ENCODE assay signal across 8 cellular contexts in genomic region chr13:26062853-26063444, GRCh38. TPM values are rescaled to one million over a fixed set of nuclear protein-coding genes. Genes with fewer than 3 reads are reported as not detected.
A peak's percentile ranks its signal among the peaks of the same experiment; 100 is the strongest.
DNase-seq lines count a peak whose midpoint lies in the region; ATAC-seq and TF ChIP-seq lines count a peak whose summit lies in the region.

No MANE protein-coding gene starts in this region.

- no peak overlapping the region for H3K23ac ChIP-seq in IMR-90 (ENCODE audit: low read depth, low read length)

- no peak overlapping the region for H3K56ac ChIP-seq in IMR-90 (ENCODE audit: extremely low read depth, insufficient read depth, low read length)

- H3K9me3 ChIP-seq in IMR-90 (ENCODE audit: control insufficient read depth, insufficient read depth, low read length) = no peaks in the 10 kb centered on the region
- no peaks in the 10 kb centered on the region for H3K9me3 ChIP-seq in PC-3 (ENCODE audit: low read length)
- H3K9me3 ChIP-seq in body of pancreas = no peaks in the 10 kb centered on the region
- H3K9me3 ChIP-seq in thyroid gland = no peaks in the 10 kb centered on the region

- no peak overlapping the region for H2AK5ac ChIP-seq in IMR-90 (ENCODE audit: low read depth, low read length)

- H2AFZ ChIP-seq in IMR-90 (replicated peaks; ENCODE audit: low read length, poor library complexity) (no peak overlapping the region), PC-3 (ENCODE audit: low read length) (no peak overlapping the region)

- H3F3A ChIP-seq in PC-3 (ENCODE audit: low read length, unreplicated experiment) = no peaks in the 10 kb centered on the region

- BruUV-seq in IMR-90 (replicated peaks; lab: Mats Ljungman, UMichigan) = no TSS peak
- no TSS peak for BruUV-seq in PC-3 (replicated peaks; lab: Mats Ljungman, UMichigan)

- in situ Hi-C loops in IMR-90 (cut with MboI; ENCODE audit: low sequenced_read_pairs) = loop anchor here (10.0 kb wide), 1 partner anchor 228 kb away; no protein-coding TSS in a partner anchor

- H3K9ac ChIP-seq in IMR-90 (ENCODE audit: low read depth, low read length) = no peak overlapping the region
- no peak overlapping the region; the same call in 1 of the 2 replicates for H3K9ac ChIP-seq in PC-3 (ENCODE audit: low read length)

- H3K18ac ChIP-seq in IMR-90 (ENCODE audit: low read depth, low read length) = no peak overlapping the region

- TF ChIP-seq RAD21 in IMR-90 (IDR thresholded peaks at IDR 0.05; ENCODE audit: low read length) = peak; percentile 52

- no peak overlapping the region for H4K8ac ChIP-seq in IMR-90 (ENCODE audit: low read depth in 2 of 2, low read length in 2 of 2)

- H3K9me1 ChIP-seq in IMR-90 (ENCODE audit: insufficient read depth, low read length) = no peaks in the 10 kb centered on the region

- intact Hi-C loops in IMR-90 (cut with micrococcal nuclease) = loop anchor here (1.0 to 5.0 kb wide), 2 partner anchors 81 to 489 kb away; no protein-coding TSS in a partner anchor
- intact Hi-C loops in PC-3 (cut with micrococcal nuclease) = loop anchor here (1.0 to 10.0 kb wide), 7 partner anchors 41 to 489 kb away; no protein-coding TSS in a partner anchor
- intact Hi-C loops in body of pancreas (cut with DNase I) = no loop called here
- intact Hi-C loops in thyroid gland (cut with DNase I) = loop anchor here (5.0 kb wide), 1 partner anchor 76 kb away; no protein-coding TSS in a partner anchor
- intact Hi-C loops in posterior vena cava (cut with DNase I) = loop anchor here in 1 of 2 donors (5.0 to 10.0 kb wide), 2 partner anchors 78 to 491 kb away; no protein-coding TSS in a partner anchor

- H3K4me1 ChIP-seq in IMR-90 (ENCODE audit: control insufficient read depth, insufficient read depth, low read length) (no peaks in the 10 kb centered on the region), PC-3 (ENCODE audit: insufficient read depth, low read length) (peaks cover 22% of the 10 kb centered on the region), body of pancreas (no peaks in the 10 kb centered on the region), thyroid gland (peaks cover 4 to 19% of the 10 kb centered on the region in 2 donors)

- no peak overlapping the region for H2BK5ac ChIP-seq in IMR-90 (ENCODE audit: low read depth, low read length, poor library complexity, severe bottlenecking)

- H3K4me3 ChIP-seq in IMR-90 (ENCODE audit: insufficient read depth, low read depth, low read length) (no peak overlapping the region), PC-3 (ENCODE audit: low read length) (no peak overlapping the region), body of pancreas (no peak overlapping the region), thyroid gland (replicated peaks in 1 of 3) (no peak overlapping the region)

- peak; percentile 50 for TF ChIP-seq CTCF in IMR-90 (conservative IDR thresholded peaks at IDR 0.05; ENCODE audit: low read depth, low read length)
- TF ChIP-seq CTCF in PC-3 (conservative IDR thresholded peaks at IDR 0.05; ENCODE audit: low read depth, low read length) = peak; percentile 90
- peak; percentile 24 to 83 (median 63) for TF ChIP-seq CTCF in body of pancreas (IDR thresholded peaks at IDR 0.05)
- TF ChIP-seq CTCF in thyroid gland (IDR thresholded peaks at IDR 0.05) = peak; percentile 46 to 87 (median 80)

- no peak overlapping the region for H2BK15ac ChIP-seq in IMR-90 (ENCODE audit: low read depth, low read length)

- H3K27me3 ChIP-seq in IMR-90 (ENCODE audit: control insufficient read depth, insufficient read depth, low read length) = no peaks in the 10 kb centered on the region; the same call in 1 of the 2 replicates
- H3K27me3 ChIP-seq in PC-3 (ENCODE audit: low read length) = no peaks in the 10 kb centered on the region
- no peaks in the 10 kb centered on the region for H3K27me3 ChIP-seq in body of pancreas
- H3K27me3 ChIP-seq in thyroid gland = no peaks in the 10 kb centered on the region

- H2AK9ac ChIP-seq in IMR-90 (replicated peaks; ENCODE audit: low read depth, low read length, poor library complexity) = no peak overlapping the region

- no peaks in the 10 kb centered on the region for H3K79me1 ChIP-seq in IMR-90 (ENCODE audit: low read depth in 1 of 2, low read length in 2 of 2)

- peak; percentile 71; the same call in 1 of the 2 replicates for ATAC-seq in IMR-90 (ENCODE audit: low read depth)
- ATAC-seq in PC-3 = peak; percentile 66
- peak; percentile 63 for ATAC-seq in body of pancreas
- no peak for ATAC-seq in GM21619 (IDR thresholded peaks at IDR 0.05; ENCODE audit: unreplicated experiment)

- H4K91ac ChIP-seq in IMR-90 (ENCODE audit: insufficient read depth, low read depth, low read length) = no peak overlapping the region

- dilution Hi-C loops in IMR-90 (cut with HindIII; ENCODE audit: low sequenced_read_pairs, unreplicated experiment) = no loop called here

- no peaks in the 10 kb centered on the region for H3K36me3 ChIP-seq in IMR-90 (ENCODE audit: control insufficient read depth, insufficient read depth, low read length)
- no peaks in the 10 kb centered on the region for H3K36me3 ChIP-seq in PC-3 (ENCODE audit: low read depth, low read length)
- H3K36me3 ChIP-seq in body of pancreas (replicated peaks in 1 of 2; ENCODE audit: insufficient read depth in 1 of 2, low read depth in 2 of 2) = no peaks in the 10 kb centered on the region
- no peaks in the 10 kb centered on the region for H3K36me3 ChIP-seq in thyroid gland

- no peak overlapping the region for H3K4ac ChIP-seq in IMR-90 (ENCODE audit: low read depth, low read length)

- CTCF ChIA-PET in IMR-90 (lab: Yijun Ruan, JAX) = no interaction called here
- CTCF ChIA-PET in PC-3 (lab: Charles Lee) = interaction anchor here (1.2 to 1.3 kb wide), 2 partner anchors 14 to 233 kb away, joined by 6 to 10 read pairs; no protein-coding TSS in a partner anchor

- H2BK20ac ChIP-seq in IMR-90 (ENCODE audit: low read depth, low read length) = no peak overlapping the region

- DNase-seq in DMS53 (lab: John Stamatoyannopoulos, UW) = peak; percentile 79
- DNase-seq in IMR-90 = peak; percentile 33
- peak; percentile 76 for DNase-seq in PC-3
- DNase-seq in body of pancreas = peak; percentile 25 to 55 (median 38)
- DNase-seq in iris pigment epithelial cell (ENCODE audit: low read depth) = peak; percentile 53
- peak; percentile 42 to 52 for DNase-seq in thyroid gland
- no peak for DNase-seq in posterior vena cava (ENCODE audit: low spot score)

- H4K20me1 ChIP-seq in IMR-90 (ENCODE audit: insufficient read depth, low read length) (no peaks in the 10 kb centered on the region), PC-3 (ENCODE audit: low read length) (no peaks in the 10 kb centered on the region)

- no peak overlapping the region for H3K14ac ChIP-seq in IMR-90 (replicated peaks; ENCODE audit: low read depth, low read length)

- H4K5ac ChIP-seq in IMR-90 (ENCODE audit: low read depth, low read length) = no peak overlapping the region

- TF ChIP-seq POLR2A in IMR-90 (IDR thresholded peaks at IDR 0.05; ENCODE audit: low read depth, low read length) = no peak
- no peak for TF ChIP-seq POLR2A in body of pancreas (IDR thresholded peaks at IDR 0.05)
- TF ChIP-seq POLR2A in thyroid gland (IDR thresholded peaks at IDR 0.05) = no peak

- no peak overlapping the region for H2BK120ac ChIP-seq in IMR-90 (ENCODE audit: low read depth, low read length)

- no CpG with 5 or more reads among the region's 5 CpGs for WGBS in IMR-90 (ENCODE audit: extremely low coverage in 2 of 2, insufficient read length in 1 of 2), 2 experiments
- 33 to 38% methylated on average over 5 of the region's 5 CpGs for WGBS in body of pancreas, 2 donors
- 54 to 56% methylated on average over 5 of the region's 5 CpGs for WGBS in thyroid gland, 2 donors

- no peaks in the 10 kb centered on the region for H3K9me2 ChIP-seq in PC-3 (replicated peaks; ENCODE audit: low read length)

- H3K27ac ChIP-seq in IMR-90 (ENCODE audit: insufficient read depth, low read length) (no peak overlapping the region), PC-3 (ENCODE audit: low read length) (0 out of 2 replicates have a peak overlapping the region, but pooled peaks have one; percentile 40), body of pancreas (no peak overlapping the region), thyroid gland (no peak overlapping the region)

- H3K4me2 ChIP-seq in IMR-90 (ENCODE audit: low read depth, low read length) = no peak overlapping the region
- H3K4me2 ChIP-seq in PC-3 (ENCODE audit: low read length) = peak overlapping the region; percentile 54

- no peaks in the 10 kb centered on the region for H3K79me2 ChIP-seq in PC-3 (ENCODE audit: low read length)

- POLR2A ChIA-PET in IMR-90 (lab: Charles Lee; ENCODE audit: unreplicated experiment) (no interaction called here), PC-3 (lab: Charles Lee; ENCODE audit: unreplicated experiment) (no interaction called here)

TF ChIP-seq in IMR-90, 13 proteins besides CTCF, POLR2A, EP300 and RAD21:
- TF ChIP-seq CEBPB (IDR thresholded peaks at IDR 0.05; ENCODE audit: low read depth, low read length) = no peak
- no peak for TF ChIP-seq FOS (IDR thresholded peaks at IDR 0.05; ENCODE audit: low read depth, low read length)
- TF ChIP-seq SMC3 (IDR thresholded peaks at IDR 0.05; ENCODE audit: low read depth, low read length) = peak; percentile 47

RNA-seq across cellular contexts. Expression of gene SHISA2, which starts 11.1 kb away (rescaled TPM):
- total RNA-seq in IMR-90 (2012; rRNA removed) = under 0.01 TPM in 1 of 2 replicates, not detected in the other
- polyA plus RNA-seq in IMR-90 (2012; rRNA removed) = not detected in 2 replicates
- polyA plus RNA-seq in IMR-90 (2012; cell fraction: cytosol; rRNA removed) = not detected in 2 replicates
- polyA plus RNA-seq in IMR-90 (2012; cell fraction: nucleus; rRNA removed; ENCODE audit: low replicate concordance) = 0.04 TPM in 1 of 2 replicates, not detected in the other
- total RNA-seq in PC-3 (2014; rRNA removed) = 7.8 TPM in 2 replicates
- 1 to 10 TPM in 1 of 2 donors, not detected in 1; 1.8 TPM for total RNA-seq in body of pancreas
- 100 to 1,000 TPM in 1 of 4 donors, 10 to 100 TPM in 3; 47.4 to 124 (median 79.8) TPM for total RNA-seq in thyroid gland
- total RNA-seq in posterior vena cava = 1 to 10 TPM in 1 of 2 donors, under 1 TPM in 1; 0.97 to 1.2 TPM
